ENCODE assay signal across 7 cellular contexts in the genomic region with DNA sequence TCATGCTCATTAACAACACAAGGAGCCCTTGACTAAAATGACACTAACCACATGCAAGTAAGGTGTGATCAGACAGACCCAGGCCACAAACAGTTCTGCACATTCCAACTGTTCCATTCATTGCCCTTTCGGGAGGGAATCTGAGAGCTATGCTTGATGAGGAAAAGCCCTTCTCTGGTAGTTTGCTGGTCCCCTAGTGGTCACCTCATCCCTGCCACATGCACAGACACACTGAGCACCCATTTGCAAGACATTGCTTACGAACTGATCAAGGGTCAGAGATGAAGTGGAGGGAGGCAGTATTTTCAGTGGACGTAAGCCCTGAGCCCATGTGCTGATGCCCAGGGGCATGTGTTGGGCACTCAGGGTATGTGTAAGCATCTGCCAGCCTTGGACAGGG.
DNase-seq lines count a peak whose midpoint lies in the region; FAIRE-seq and TF ChIP-seq lines count a peak whose summit lies in the region.
"Not testable (repeated sequence)": the region's sequence is repeated elsewhere in the genome, so short reads cannot be mapped to it uniquely, and the experiment has no call there.

No MANE protein-coding gene starts in this region.

- not testable (repeated sequence) for H3K4me1 ChIP-seq in H9 (ENCODE audit: insufficient read depth, low read length); H1 (replicated peaks in 1 of 4; ENCODE audit: control insufficient read depth in 3 of 4, insufficient read depth in 4 of 4, low read length in 3 of 4)
- H3K4me1 ChIP-seq in SK-N-SH (ENCODE audit: control insufficient read depth in 1 of 2, insufficient read depth in 2 of 2, low read depth in 1 of 2, low read length in 1 of 2) (peaks cover 8 to 11% of the 10 kb centered on the region in 2 experiments; a peak in 3 of 4 replicates), astrocyte (ENCODE audit: insufficient read depth, low read length) (peaks cover 15% of the 10 kb centered on the region)

- H2BK20ac ChIP-seq in H9 (ENCODE audit: low read depth, low read length, poor library complexity, severe bottlenecking); H1 (ENCODE audit: low read length): not testable (repeated sequence)

- not testable (repeated sequence) for H3K27me3 ChIP-seq in H9 (ENCODE audit: insufficient read depth, low read length); SK-N-SH (ENCODE audit: insufficient read depth); astrocyte (ENCODE audit: insufficient read depth, low read length)
- peaks cover 0 to 10% (median 0%) of the 10 kb centered on the region in 4 experiments; a peak in 4 of 7 replicates for H3K27me3 ChIP-seq in H1 (replicated peaks in 1 of 4; ENCODE audit: control insufficient read depth in 3 of 4, extremely low read depth in 1 of 4, insufficient read depth in 3 of 4, low read length in 3 of 4)

- H3K36me3 ChIP-seq in SK-N-SH (replicated peaks in 1 of 2; ENCODE audit: control insufficient read depth in 1 of 2, insufficient read depth in 2 of 2, low read length in 1 of 2); astrocyte (ENCODE audit: insufficient read depth, low read length); H1 (ENCODE audit: control insufficient read depth in 2 of 4, insufficient read depth in 4 of 4, low read length in 3 of 4): not testable (repeated sequence)

- FAIRE-seq in HTR-8/SVneo (lab: Jason Lieb, UNC) (peak; percentile 63), astrocyte (lab: Jason Lieb, UNC) (peak; percentile 9), H1 (lab: Jason Lieb, UNC) (peak; percentile 87)

- H2BK12ac ChIP-seq in H9 (ENCODE audit: insufficient read length, low read depth, low read length); H1 (ENCODE audit: low read depth, low read length): not testable (repeated sequence)

- H2BK15ac ChIP-seq in H9 (ENCODE audit: low read depth, low read length); H1 (ENCODE audit: low read length): not testable (repeated sequence)

- H4K91ac ChIP-seq in H9 (ENCODE audit: insufficient read length, low read depth, low read length); H1 (replicated peaks; ENCODE audit: insufficient read length, low read length): not testable (repeated sequence)

- not testable (repeated sequence) for TF ChIP-seq RAD21 in SK-N-SH (IDR thresholded peaks at IDR 0.05; ENCODE audit: low read length); H1 (IDR thresholded peaks at IDR 0.05 in 1 of 2, conservative IDR thresholded peaks at IDR 0.05 in 1 of 2; ENCODE audit: low read depth in 2 of 2, low read length in 2 of 2)

- TF ChIP-seq EP300 in SK-N-SH (IDR thresholded peaks at IDR 0.05; ENCODE audit: borderline replicate concordance in 1 of 2, low read depth in 1 of 2, low read length in 1 of 2); H1 (IDR thresholded peaks at IDR 0.05; ENCODE audit: borderline replicate concordance in 1 of 2, low read depth in 2 of 2, low read length in 2 of 2): not testable (repeated sequence)

- H3K36me3 Mint-ChIP-seq in H9 (ENCODE audit: insufficient read depth in 1 of 3, low read depth in 3 of 3); astrocyte (ENCODE audit: low read depth, unreplicated experiment): not testable (repeated sequence)

- not testable (repeated sequence) for TF ChIP-seq POLR2A in H1 (IDR thresholded peaks at IDR 0.05; ENCODE audit: control extremely low read depth in 1 of 2, low read depth in 2 of 2, low read length in 2 of 2)

- not testable (repeated sequence) for H3K4me3 Mint-ChIP-seq in H9; astrocyte (ENCODE audit: unreplicated experiment)

- CTCF ChIA-PET in SK-N-SH (lab: Yijun Ruan, JAX) = not testable (repeated sequence)
- CTCF ChIA-PET in H1 (lab: Charles Lee; ENCODE audit: partially characterized antibody) = interaction anchor here (1.3 to 1.9 kb wide), 6 partner anchors 12 to 161 kb away, joined by 3 to 8 read pairs (median 5); no protein-coding TSS in a partner anchor

- H3K9me3 ChIP-seq in H9 (ENCODE audit: control insufficient read depth, low read depth, low read length); SK-N-SH; astrocyte (ENCODE audit: insufficient read depth, low read depth, low read length); H1 (ENCODE audit: insufficient read depth in 2 of 2, low read depth in 1 of 2, low read length in 1 of 2): not testable (repeated sequence)

- not testable (repeated sequence) for H3K27ac Mint-ChIP-seq in H9; astrocyte (ENCODE audit: unreplicated experiment)

- not testable (repeated sequence) for H4K8ac ChIP-seq in H9 (replicated peaks; ENCODE audit: insufficient read length, low read depth, low read length); H1 (ENCODE audit: extremely low read depth, insufficient read depth, low read length)

- H3K9me3 Mint-ChIP-seq in H9; astrocyte (ENCODE audit: unreplicated experiment): not testable (repeated sequence)

- not testable (repeated sequence) for H3K4me2 ChIP-seq in H9 (ENCODE audit: insufficient read depth, insufficient read length, low read length); SK-N-SH; astrocyte (ENCODE audit: low read length); H1 (ENCODE audit: insufficient read depth in 1 of 2, low read depth in 2 of 2, low read length in 2 of 2)

- TF ChIP-seq CTCF in GM12864 (IDR thresholded peaks at IDR 0.05; ENCODE audit: low read depth, low read length, missing control alignments) (peak; percentile 5), H9 (conservative IDR thresholded peaks at IDR 0.05) (peak; percentile 39; the same call in 2 of the 3 replicates), H1 (IDR thresholded peaks at IDR 0.05; ENCODE audit: control extremely low read depth in 1 of 3, insufficient read depth in 1 of 3, low read depth in 1 of 3, low read length in 3 of 3) (peak in 2 of 3 experiments; percentile 3 to 8; a peak in 1 of 4 replicates)
- not testable (repeated sequence) for TF ChIP-seq CTCF in SK-N-SH (IDR thresholded peaks at IDR 0.05); astrocyte (IDR thresholded peaks at IDR 0.05; ENCODE audit: insufficient read depth, low read depth, low read length)

- not testable (repeated sequence) for H3K56ac ChIP-seq in H9 (ENCODE audit: insufficient read length, low read depth, low read length); H1 (replicated peaks; ENCODE audit: insufficient read length, low read depth, low read length)

- not testable (repeated sequence) for H2AK5ac ChIP-seq in H9 (ENCODE audit: insufficient read length, low read length); H1 (ENCODE audit: low read depth, low read length)

- WGBS in H9 (ENCODE audit: extremely low coverage, insufficient read length, low lambda C conversion rate) = no CpG with 5 or more reads among the region's 3 CpGs
- WGBS in SK-N-SH (ENCODE audit: low lambda C conversion rate) = 88% methylated on average over 3 of the region's 3 CpGs
- WGBS in H1 (ENCODE audit: extremely low coverage in 1 of 2, insufficient coverage in 1 of 2, insufficient read length in 1 of 2, insufficient replicate concordance in 2 of 2, low coverage in 1 of 2, low lambda C conversion rate in 2 of 2, missing lambda C conversion rate in 1 of 2), 2 experiments = 84% methylated on average over 2 of the region's 3 CpGs; no CpG with 5 or more reads in 1 of the 2 experiments

- not testable (repeated sequence) for H3K9ac ChIP-seq in H9 (ENCODE audit: extremely low read depth, insufficient read length, low read length); astrocyte (ENCODE audit: low read length); H1 (replicated peaks in 1 of 4; ENCODE audit: extremely low read depth in 1 of 4, low read depth in 3 of 4, low read length in 3 of 4)
- peak overlapping the region; percentile 10; the same call in 1 of the 2 replicates for H3K9ac ChIP-seq in SK-N-SH

- not testable (repeated sequence) for H3K23ac ChIP-seq in H9 (ENCODE audit: insufficient read length, low read depth, low read length); H1 (ENCODE audit: insufficient read length)

- H3K14ac ChIP-seq in H9 (ENCODE audit: insufficient read depth, low read length); H1 (ENCODE audit: insufficient read length): not testable (repeated sequence)

- not testable (repeated sequence) for H3T11ph ChIP-seq in H9 (ENCODE audit: low read length)

- H3K4me1 Mint-ChIP-seq in H9 (peaks cover 27% of the 10 kb centered on the region in 2 experiments), astrocyte (ENCODE audit: low read depth, unreplicated experiment) (peaks cover 22% of the 10 kb centered on the region)

- peaks cover 19% of the 10 kb centered on the region for H3F3A ChIP-seq in SK-N-SH (replicated peaks; ENCODE audit: insufficient read depth)

- not testable (repeated sequence) for H4K5ac ChIP-seq in H9 (ENCODE audit: insufficient read length, low read depth, low read length); H1 (ENCODE audit: insufficient read length, low read depth, low read length)

- not testable (repeated sequence) for H3K9me2 ChIP-seq in SK-N-SH

- not testable (repeated sequence) for H3K4me3 ChIP-seq in GM12864 (ENCODE audit: low read depth, low read length); SK-N-SH (ENCODE audit: low read depth in 2 of 2, low read length in 1 of 2); astrocyte (ENCODE audit: insufficient read depth, low read depth, low read length); H1 (ENCODE audit: extremely low read depth in 1 of 4, insufficient read depth in 2 of 4, low read depth in 3 of 4, low read length in 4 of 4)

- H2BK120ac ChIP-seq in H9 (ENCODE audit: low read depth, low read length, poor library complexity, severe bottlenecking); H1 (replicated peaks; ENCODE audit: low read depth, low read length): not testable (repeated sequence)

- not testable (repeated sequence) for H4K20me1 ChIP-seq in H9 (ENCODE audit: control insufficient read depth, insufficient read depth, insufficient read length); SK-N-SH (ENCODE audit: insufficient read depth); astrocyte (ENCODE audit: insufficient read depth, low read length); H1 (replicated peaks in 1 of 2; ENCODE audit: control insufficient read depth in 1 of 2, insufficient read depth in 2 of 2, low read length in 2 of 2)

- H3K23me2 ChIP-seq in H9 (ENCODE audit: insufficient read length, low read depth, low read length, poor library complexity, severe bottlenecking); H1 (ENCODE audit: low read depth, low read length): not testable (repeated sequence)

- H3K79me2 ChIP-seq in H9 (ENCODE audit: insufficient read depth, low read length); SK-N-SH (ENCODE audit: insufficient read depth); astrocyte (ENCODE audit: insufficient read depth, low read length); H1 (ENCODE audit: control insufficient read depth in 1 of 2, insufficient read depth in 2 of 2, low read length in 2 of 2): not testable (repeated sequence)

- H3K79me1 ChIP-seq in H9 (ENCODE audit: insufficient read depth, low read depth, low read length, poor library complexity, severe bottlenecking); H1 (ENCODE audit: low read depth, low read length): not testable (repeated sequence)

- not testable (repeated sequence) for H2AFZ ChIP-seq in H9 (ENCODE audit: low read length); SK-N-SH (ENCODE audit: low read depth); astrocyte (ENCODE audit: low read depth, low read length); H1 (ENCODE audit: low read length)

- H3K4ac ChIP-seq in H9 (ENCODE audit: low read depth, low read length); H1 (replicated peaks; ENCODE audit: insufficient read length, low read depth, low read length): not testable (repeated sequence)

- not testable (repeated sequence) for DNase-seq in GM12864 (ENCODE audit: low read depth); H9; HTR-8/SVneo (ENCODE audit: insufficient read length, low spot score); SK-N-SH; astrocyte (ENCODE audit: low read depth); H1 (ENCODE audit: low read depth in 1 of 2, low spot score in 2 of 2)
- DNase-seq in islet precursor cell = peak; percentile 54

- H2BK5ac ChIP-seq in H9 (ENCODE audit: insufficient read length, low read length); H1 (ENCODE audit: low read depth, low read length): not testable (repeated sequence)

- H3K18ac ChIP-seq in H9 (ENCODE audit: insufficient read length, low read depth, low read length); H1 (ENCODE audit: extremely low read depth, low read length): not testable (repeated sequence)

- POLR2A ChIA-PET in SK-N-SH (lab: Yijun Ruan, JAX); H1 (lab: Charles Lee; ENCODE audit: partially characterized antibody): not testable (repeated sequence)

- not testable (repeated sequence) for H3K27ac ChIP-seq in H9 (ENCODE audit: insufficient read length, low read depth, low read length); astrocyte (ENCODE audit: low read depth, low read length); H1 (ENCODE audit: low read depth, low read length)
- H3K27ac ChIP-seq in SK-N-SH (ENCODE audit: low read depth in 2 of 2, low read length in 1 of 2) = peak overlapping the region in 1 of 2 experiments; percentile 82; a peak in 2 of 4 replicates

- H3K27me3 Mint-ChIP-seq in H9 (ENCODE audit: low read depth) (peaks cover 13% of the 10 kb centered on the region), astrocyte (ENCODE audit: low read depth, unreplicated experiment) (peaks cover 22% of the 10 kb centered on the region)
